1 cellular context compared by ENCODE assay signal in genomic region chr4:1767058-1767769, GRCh38.
TF ChIP-seq lines count a peak whose summit lies in the region.

No MANE protein-coding gene starts in this region.

TF ChIP-seq in Ishikawa, 13 proteins besides CTCF, POLR2A, EP300 and RAD21:
- TF ChIP-seq FOXM1 (IDR thresholded peaks at IDR 0.05; ENCODE audit: borderline replicate concordance, low read depth) (no peak), ZBTB7A (IDR thresholded peaks at IDR 0.05; ENCODE audit: low read depth) (0 out of 2 replicates have a peak, but pooled peaks have one; percentile 19)
- TF ChIP-seq, protein P1, sequence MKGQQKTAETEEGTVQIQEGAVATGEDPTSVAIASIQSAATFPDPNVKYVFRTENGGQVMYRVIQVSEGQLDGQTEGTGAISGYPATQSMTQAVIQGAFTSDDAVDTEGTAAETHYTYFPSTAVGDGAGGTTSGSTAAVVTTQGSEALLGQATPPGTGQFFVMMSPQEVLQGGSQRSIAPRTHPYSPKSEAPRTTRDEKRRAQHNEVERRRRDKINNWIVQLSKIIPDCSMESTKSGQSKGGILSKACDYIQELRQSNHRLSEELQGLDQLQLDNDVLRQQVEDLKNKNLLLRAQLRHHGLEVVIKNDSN (IDR thresholded peaks at IDR 0.05), result no peak
